ENCODE assay signal across 17 cellular contexts in genomic region chr6:1498491-1499113, GRCh38.
DNase-seq lines count a peak whose midpoint lies in the region; ATAC-seq and TF ChIP-seq lines count a peak whose summit lies in the region.
"Had no signal": no experiment of that assay in that cellular context is flagged by ENCODE, and none has a peak within 500 bp of the region (broad histone marks: within the 10 kb centered on the region; RNA-seq: fewer than 3 reads in every experiment).

No MANE protein-coding gene starts in this region.

- H3K9me3 Mint-ChIP-seq in GM23338: peaks cover 16% of the 10 kb centered on the region
- H3K9me3 Mint-ChIP-seq in Calu3 (ENCODE audit: low read depth, unreplicated experiment): no peaks in the 10 kb centered on the region
- H3K9me3 Mint-ChIP-seq: activated CD8-positive, alpha-beta T cell treated with anti-CD3 and anti-CD28 coated beads for 36 hours; T-helper 2 cell treated with Interferon-gamma antibody and Interleukin-4, amounts not matched to agents 5 μg/mL and 100 μg/mL, for 36 hours had no signal

- peaks cover 4% of the 10 kb centered on the region for H3K27me3 Mint-ChIP-seq in GM23338 (ENCODE audit: insufficient read depth, low read depth, poor library complexity)
- H3K27me3 Mint-ChIP-seq in Calu3 (ENCODE audit: unreplicated experiment): peaks cover 62% of the 10 kb centered on the region

- CTCF ChIA-PET in Calu3 (lab: Charles Lee): interaction anchor here (1.1 kb wide), 1 partner anchor 54 kb away, joined by 3 read pairs; no protein-coding TSS in a partner anchor

- H3K9me3 ChIP-seq in OCI-LY3 (ENCODE audit: insufficient read depth, low read length) (no peaks in the 10 kb centered on the region), smooth muscle cell (replicated peaks; ENCODE audit: low read depth) (no peaks in the 10 kb centered on the region)
- H3K9me3 ChIP-seq: pancreas had no signal

- peaks cover 12% of the 10 kb centered on the region for H3K4me1 Mint-ChIP-seq in GM23338
- no peaks in the 10 kb centered on the region for H3K4me1 Mint-ChIP-seq in Calu3 (ENCODE audit: low read depth, unreplicated experiment)

- H3K27ac ChIP-seq in GM23338 (ENCODE audit: low read depth) (no peak overlapping the region), OCI-LY3 (ENCODE audit: low read length) (no peak overlapping the region), smooth muscle cell (ENCODE audit: low read depth) (no peak overlapping the region)
- H3K27ac ChIP-seq: cardiac muscle cell, pancreas had no signal

- no peaks in the 10 kb centered on the region for H4K20me1 ChIP-seq in GM23338 (replicated peaks; ENCODE audit: insufficient read depth)
- H4K20me1 ChIP-seq in OCI-LY3 (ENCODE audit: insufficient read depth, low read length): no peaks in the 10 kb centered on the region
- no peaks in the 10 kb centered on the region for H4K20me1 ChIP-seq in smooth muscle cell (ENCODE audit: low read depth)

- no peak overlapping the region for H3K4me2 ChIP-seq in GM23338
- H3K4me2 ChIP-seq in OCI-LY3 (ENCODE audit: low read length): no peak overlapping the region
- no peak overlapping the region for H3K4me2 ChIP-seq in smooth muscle cell

- peaks cover 9% of the 10 kb centered on the region for H3K36me3 Mint-ChIP-seq in GM23338 (ENCODE audit: low read depth)
- H3K36me3 Mint-ChIP-seq in Calu3 (ENCODE audit: insufficient read depth, unreplicated experiment): no peaks in the 10 kb centered on the region

- H3K79me2 ChIP-seq in GM23338 (replicated peaks; ENCODE audit: insufficient read depth) (no peaks in the 10 kb centered on the region), OCI-LY3 (ENCODE audit: low read length) (no peaks in the 10 kb centered on the region), smooth muscle cell (ENCODE audit: low read depth) (no peaks in the 10 kb centered on the region)

- TF ChIP-seq CTCF in GM23338 (conservative IDR thresholded peaks at IDR 0.05; ENCODE audit: low read depth in 2 of 2) (peak; percentile 40 to 43; a peak in 3 of 4 replicates), OCI-LY3 (IDR thresholded peaks at IDR 0.05; ENCODE audit: low read depth, low read length) (peak; percentile 43), foreskin fibroblast (IDR thresholded peaks at IDR 0.05; ENCODE audit: low read depth, low read length) (no peak), Calu3 (IDR thresholded peaks at IDR 0.05; ENCODE audit: unreplicated experiment) (no peak), smooth muscle cell (IDR thresholded peaks at IDR 0.05; ENCODE audit: borderline replicate concordance, insufficient read depth, poor library complexity, severe bottlenecking) (no peak)

- DNase-seq in AG20443 (ENCODE audit: low spot score) (peak; percentile 50), GM23338 (ENCODE audit: low spot score) (peak; percentile 27), foreskin fibroblast (peak; percentile 76 to 86), Calu3 (no peak), globus pallidus (ENCODE audit: low spot score) (no peak), smooth muscle cell (lab: John Stamatoyannopoulos, UW; ENCODE audit: unreplicated experiment) (no peak)
- DNase-seq: activated CD8-positive, alpha-beta T cell treated with anti-CD3 and anti-CD28 coated beads for 36 hours; activated gamma-delta T cell treated with Interleukin-2 at 50 U/mL for 16 hours; AML-193; mesenchymal stem cell; NCI-H2029; pancreas had no signal

- no peaks in the 10 kb centered on the region for H3F3A ChIP-seq in GM23338 (replicated peaks; ENCODE audit: low read depth)
- H3F3A ChIP-seq in smooth muscle cell (ENCODE audit: low read depth): no peaks in the 10 kb centered on the region

- WGBS in smooth muscle cell (ENCODE audit: low lambda C conversion rate): 84% methylated on average over 8 of the region's 8 CpGs

- H3K4me3 Mint-ChIP-seq in GM23338 (no peak overlapping the region), Calu3 (ENCODE audit: low read depth, unreplicated experiment) (no peak overlapping the region)
- H3K4me3 Mint-ChIP-seq: activated CD8-positive, alpha-beta T cell treated with anti-CD3 and anti-CD28 coated beads for 36 hours; T-helper 2 cell treated with Interferon-gamma antibody and Interleukin-4, amounts not matched to agents 5 μg/mL and 100 μg/mL, for 36 hours had no signal

- no peak overlapping the region for H2AFZ ChIP-seq in GM23338
- no peak overlapping the region for H2AFZ ChIP-seq in OCI-LY3 (ENCODE audit: low read depth, low read length)
- H2AFZ ChIP-seq in smooth muscle cell (ENCODE audit: low read depth): no peak overlapping the region

- intact Hi-C loops in Calu3 (cut with micrococcal nuclease; ENCODE audit: unreplicated experiment): no loop called here

- H3K9ac ChIP-seq in OCI-LY3 (ENCODE audit: low read length): no peak overlapping the region
- no peak overlapping the region for H3K9ac ChIP-seq in smooth muscle cell (ENCODE audit: low read depth)

- no peaks in the 10 kb centered on the region for H3K4me1 ChIP-seq in GM23338 (ENCODE audit: insufficient read depth)
- H3K4me1 ChIP-seq in OCI-LY3 (ENCODE audit: low read length): no peaks in the 10 kb centered on the region
- H3K4me1 ChIP-seq in smooth muscle cell (ENCODE audit: low read depth): no peaks in the 10 kb centered on the region
- H3K4me1 ChIP-seq: pancreas had no signal

- H3K27ac Mint-ChIP-seq in GM23338 (no peak overlapping the region), Calu3 (ENCODE audit: unreplicated experiment) (no peak overlapping the region)
- H3K27ac Mint-ChIP-seq: activated CD8-positive, alpha-beta T cell treated with anti-CD3 and anti-CD28 coated beads for 36 hours; T-helper 2 cell treated with Interferon-gamma antibody and Interleukin-4, amounts not matched to agents 5 μg/mL and 100 μg/mL, for 36 hours had no signal

- no peaks in the 10 kb centered on the region for H3K36me3 ChIP-seq in GM23338 (ENCODE audit: insufficient read depth)
- no peaks in the 10 kb centered on the region for H3K36me3 ChIP-seq in OCI-LY3 (replicated peaks; ENCODE audit: low read depth, low read length)
- H3K36me3 ChIP-seq in smooth muscle cell (ENCODE audit: low read depth): no peaks in the 10 kb centered on the region
- H3K36me3 ChIP-seq: cardiac muscle cell, pancreas had no signal

- no peaks in the 10 kb centered on the region for H3K9me2 ChIP-seq in GM23338 (ENCODE audit: insufficient read depth)

- H3K4me3 ChIP-seq in GM23338 (no peak overlapping the region), OCI-LY3 (ENCODE audit: low read length) (no peak overlapping the region), foreskin fibroblast (ENCODE audit: low read depth in 1 of 2, low read length in 2 of 2) (no peak overlapping the region), smooth muscle cell (no peak overlapping the region)
- H3K4me3 ChIP-seq: cardiac muscle cell, pancreas had no signal

- BruUV-seq in Calu3 (replicated peaks; lab: Mats Ljungman, UMichigan): no TSS peak

- H3K27me3 ChIP-seq in GM23338 (ENCODE audit: insufficient read depth) (no peaks in the 10 kb centered on the region), OCI-LY3 (ENCODE audit: low read depth, low read length) (0 out of 2 replicates have a peak, but pooled peaks cover 5% of the 10 kb centered on the region), smooth muscle cell (ENCODE audit: low read depth) (no peaks in the 10 kb centered on the region)
- H3K27me3 ChIP-seq: cardiac muscle cell, pancreas had no signal

- ATAC-seq in GM23338 (peak; percentile 34; the same call in 2 of the 3 replicates), HG02571 (IDR thresholded peaks at IDR 0.05; ENCODE audit: unreplicated experiment) (no peak)
- ATAC-seq: activated CD8-positive, alpha-beta T cell treated with anti-CD3 and anti-CD28 coated beads for 36 hours; Panc1; pancreas had no signal

TF ChIP-seq in GM23338, 12 proteins besides CTCF, POLR2A, EP300 and RAD21 (continues in another document):
- TF ChIP-seq STAT1 (IDR thresholded peaks at IDR 0.05; ENCODE audit: unreplicated experiment): no peak
- TF ChIP-seq NANOG (IDR thresholded peaks at IDR 0.05; ENCODE audit: borderline replicate concordance): no peak
- TF ChIP-seq REST (IDR thresholded peaks at IDR 0.05; ENCODE audit: unreplicated experiment): no peak
- TF ChIP-seq ZNF331 (CRISPR knock-in tag; IDR thresholded peaks at IDR 0.05; ENCODE audit: low read depth): no peak
- no peak for TF ChIP-seq EZH2 (IDR thresholded peaks at IDR 0.05; ENCODE audit: low read depth, unreplicated experiment)
- no peak for TF ChIP-seq JUNB (IDR thresholded peaks at IDR 0.05; ENCODE audit: unreplicated experiment)
- no peak for TF ChIP-seq EZH2phosphoT487 (IDR thresholded peaks at IDR 0.05; ENCODE audit: unreplicated experiment)
- no peak for TF ChIP-seq ZNF114 (CRISPR knock-in tag; IDR thresholded peaks at IDR 0.05)
- TF ChIP-seq CREB1 (CRISPR knock-in tag; IDR thresholded peaks at IDR 0.05; ENCODE audit: low read depth): no peak

Comparison
In these comparisons a context has a peak if more than half of its experiments do, and no peak if none do; other contexts are left out.
1. DNase-seq: peak in AG20443 (single experiment), GM23338 (single experiment) and foreskin fibroblast (2 of 2); none in Calu3 (single experiment), globus pallidus (single experiment) and smooth muscle cell (single experiment).
2. CTCF ChIP-seq: peak in GM23338 (2 of 2) and OCI-LY3 (single experiment); none in foreskin fibroblast (single experiment), Calu3 (single experiment) and smooth muscle cell (single experiment).